24 cellular contexts compared by ENCODE assay signal in the genomic region with DNA sequence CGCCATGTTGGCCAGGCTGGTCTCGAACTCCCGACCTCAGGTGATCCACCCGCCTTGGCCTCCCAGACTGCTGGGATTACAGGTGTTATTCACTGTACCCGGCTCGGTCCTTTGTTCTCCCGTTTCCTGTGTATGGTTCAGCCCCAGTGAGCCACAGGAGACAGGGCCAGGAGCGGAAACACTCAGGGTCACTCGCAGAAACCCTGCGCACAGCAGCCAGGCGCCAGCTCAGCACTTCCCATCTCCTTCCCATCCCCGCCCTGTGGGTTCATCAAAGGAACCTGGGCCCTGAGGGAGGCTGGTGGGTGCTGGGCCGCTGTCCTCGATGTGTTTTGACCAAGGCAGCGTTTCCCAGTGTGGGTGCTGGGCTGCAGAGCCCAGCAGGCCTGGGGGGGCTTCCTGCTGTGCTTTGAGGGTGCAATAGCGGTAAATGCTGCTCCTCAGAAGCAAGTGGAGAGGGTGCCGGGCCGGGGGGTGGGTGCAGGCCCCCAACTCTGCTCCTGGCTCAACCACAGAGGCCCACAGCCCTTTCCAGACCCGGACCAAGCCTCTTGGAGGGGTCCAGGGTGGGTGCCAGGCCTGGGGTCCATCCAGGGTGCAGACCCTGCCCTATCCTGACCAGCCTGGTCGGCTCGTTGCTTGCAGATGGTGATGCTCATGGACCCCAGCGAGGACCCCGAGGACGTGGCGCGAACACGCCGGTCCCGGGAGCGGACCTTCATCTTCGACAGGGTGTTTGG. TPM values are rescaled to one million over a fixed set of nuclear protein-coding genes. Genes with fewer than 3 reads are reported as not detected.
DNase-seq lines count a peak whose midpoint lies in the region; ATAC-seq and FAIRE-seq lines count a peak whose summit lies in the region.
"Had no signal": no experiment of that assay in that cellular context is flagged by ENCODE, and none has a peak within 500 bp of the region (broad histone marks: within the 10 kb centered on the region; RNA-seq: fewer than 3 reads in every experiment).

No MANE protein-coding gene starts in this region.

- peak; percentile 87 for DNase-seq in NCI-H69 (lab: John Stamatoyannopoulos, UW)
- peak; percentile 75 for DNase-seq in left cardiac atrium
- peak; percentile 93 to 94 for DNase-seq in lung microvascular endothelial cell (ENCODE audit: low read depth in 2 of 2)
- no peak for DNase-seq in MG63
- DNase-seq in GM19239 (ENCODE audit: insufficient read length, low spot score): no peak
- no peak for DNase-seq in T1000 (lab: John Stamatoyannopoulos, UW)
- DNase-seq: activated CD4-positive, alpha-beta T cell treated with anti-CD3 and anti-CD28 coated beads for 1 hour; activated naive CD8-positive, alpha-beta T cell treated with anti-CD3 and anti-CD28 coated beads for 36 hours; body of pancreas; CD4-positive, CD25-positive, alpha-beta regulatory T cell; GOT3; Kasumi-1; NCI-H1048; NCI-H1930; NCI-H446 treated with DMSO at 0.1 percent for 48 hours; stimulated activated CD4-positive, alpha-beta T cell treated with anti-CD3 and anti-CD28 coated beads, Interleukin-4, amount 100 ng/mL, for 1 hour; transverse colon had no signal

- H3K9ac ChIP-seq in BLaER1 treated with 17β-estradiol and CSF1 and Interleukin-3, amounts not matched to agents 10 nM and 100 nM: peak overlapping the region in 7 of 11 experiments; percentile 3 to 50 (median 25); a peak in 8 of 22 replicates

- peak overlapping the region in 4 of 11 experiments; percentile 30 to 59 (median 45); a peak in 8 of 22 replicates for H3K27ac ChIP-seq in BLaER1 treated with 17β-estradiol and CSF1 and Interleukin-3, amounts not matched to agents 10 nM and 100 nM
- H3K27ac ChIP-seq: body of pancreas, skin epidermis, transverse colon had no signal

- H3K27me3 ChIP-seq in BLaER1 treated with 17β-estradiol and CSF1 and Interleukin-3, amounts not matched to agents 10 nM and 100 nM: 0 out of 22 replicates have a peak, but pooled peaks cover 0 to 4% (median 0%) of the 10 kb centered on the region in 11 experiments
- H3K27me3 ChIP-seq in MG63: no peaks in the 10 kb centered on the region
- H3K27me3 ChIP-seq: body of pancreas, transverse colon had no signal

- peaks cover 0 to 8% (median 5%) of the 10 kb centered on the region in 11 experiments; a peak in 12 of 22 replicates for H3K36me3 ChIP-seq in BLaER1 treated with 17β-estradiol and CSF1 and Interleukin-3, amounts not matched to agents 10 nM and 100 nM
- H3K36me3 ChIP-seq in MG63: no peaks in the 10 kb centered on the region; the same call in 1 of the 2 replicates
- H3K36me3 ChIP-seq: transverse colon had no signal

- H4K20me1 ChIP-seq in BLaER1 treated with 17β-estradiol and CSF1 and Interleukin-3, amounts not matched to agents 10 nM and 100 nM: peaks cover 0 to 48% (median 20%) of the 10 kb centered on the region in 11 experiments; a peak in 19 of 22 replicates

- peak overlapping the region in 1 of 10 experiments; percentile 19; a peak in 1 of 20 replicates for H3K4me3 ChIP-seq in BLaER1 treated with 17β-estradiol and CSF1 and Interleukin-3, amounts not matched to agents 10 nM and 100 nM
- H3K4me3 ChIP-seq in MG63: no peak overlapping the region
- H3K4me3 ChIP-seq: body of pancreas, skin epidermis, transverse colon had no signal

- no peaks in the 10 kb centered on the region for H3K9me3 ChIP-seq in BLaER1 treated with 17β-estradiol and CSF1 and Interleukin-3, amounts not matched to agents 10 nM and 100 nM (replicated peaks in 1 of 11)
- no peaks in the 10 kb centered on the region for H3K9me3 ChIP-seq in MG63
- H3K9me3 ChIP-seq: body of pancreas, transverse colon had no signal

- intact Hi-C loops in left cardiac atrium (cut with DNase I): no loop called here

- no peak for FAIRE-seq in GM19239 (lab: Jason Lieb, UNC)
- FAIRE-seq: endometrium, GM12891, HTR-8/SVneo had no signal

- ATAC-seq in left cardiac atrium (peak; percentile 66 to 75), HG02852 (IDR thresholded peaks at IDR 0.05; ENCODE audit: unreplicated experiment) (no peak)
- ATAC-seq: body of pancreas; naive thymus-derived CD8-positive, alpha-beta T cell had no signal

- H3K4me1 ChIP-seq in BLaER1 treated with 17β-estradiol and CSF1 and Interleukin-3, amounts not matched to agents 10 nM and 100 nM: peaks cover 54 to 88% (median 72%) of the 10 kb centered on the region in 10 experiments
- H3K4me1 ChIP-seq: body of pancreas, transverse colon had no signal

- peak overlapping the region; percentile 64 to 89 (median 75) for H3K4me2 ChIP-seq in BLaER1 treated with 17β-estradiol and CSF1 and Interleukin-3, amounts not matched to agents 10 nM and 100 nM

RNA-seq across cellular contexts. Expression of a gene that starts 15.3 kb away (rescaled TPM):
- total RNA-seq in left cardiac atrium (10 to 100 TPM; 18.4 to 19.8 TPM), lung microvascular endothelial cell (2.8 and 3.8 TPM in 2 replicates)
- total RNA-seq in MG63 (2014; rRNA removed; shearing (Covaris generic); ENCODE audit: low replicate concordance): 6.2 and 25.5 TPM in 2 replicates

RNA-seq across cellular contexts. Expression of a gene that starts 33.4 kb away (rescaled TPM):
- total RNA-seq in left cardiac atrium: 10 to 100 TPM; 59.6 to 96.1 TPM
- total RNA-seq in lung microvascular endothelial cell: 141 and 143 TPM in 2 replicates
- 270 and 299 TPM in 2 replicates for total RNA-seq in MG63 (2014; rRNA removed; shearing (Covaris generic); ENCODE audit: low replicate concordance)

Comparison
In these comparisons a context has a peak if more than half of its experiments do, and no peak if none do; other contexts are left out.
1. DNase-seq: peak in NCI-H69 (single experiment), left cardiac atrium (single experiment) and lung microvascular endothelial cell (2 of 2); none in MG63 (single experiment), GM19239 (single experiment) and T1000 (single experiment).